In genomic region chr5:173665326-173665725, GRCh38 we compare ENCODE assay signal across 37 cellular contexts.
"Had no signal": no experiment of that assay in that cellular context is flagged by ENCODE, and none has a peak within 500 bp of the region (broad histone marks: within the 10 kb centered on the region; RNA-seq: fewer than 3 reads in every experiment).

No MANE protein-coding gene starts in this region.

- H3K9me3 Mint-ChIP-seq: activated CD4-positive, alpha-beta memory T cell treated with anti-CD3 and anti-CD28 coated beads for 36 hours; activated CD4-positive, alpha-beta T cell treated with anti-CD3 and anti-CD28 coated beads, Interleukin-2, amount 10 ng/mL, durations not matched to agents 24 days and 14 days; activated CD8-positive, alpha-beta T cell treated with anti-CD3 and anti-CD28 coated beads for 36 hours; activated naive CD4-positive, alpha-beta T cell treated with anti-CD3 and anti-CD28 coated beads, Interleukin-2, amount 10 ng/mL, durations not matched to agents 7 days and 5 days; activated naive CD4-positive, alpha-beta T cell treated with anti-CD3 and anti-CD28 coated beads, Interleukin-2, amount 50 U/mL, for 24 hours; activated naive CD8-positive, alpha-beta T cell treated with anti-CD3 and anti-CD28 coated beads, Interleukin-2, amount 10 ng/mL, durations not matched to agents 7 days and 5 days; activated T-cell treated with anti-CD3 and anti-CD28 coated beads, Interleukin-2, amount 50 U/mL, for 4 hours; activated T-cell treated with anti-CD3 and anti-CD28 coated beads, Interleukin-2, amount 50 U/mL, for 72 hours; activated T-helper 2 cell treated with anti-CD3 and anti-CD28 coated beads, Interferon-gamma antibody, Interleukin-2, Interleukin-4, amounts not matched to agents 10 μg/mL and 5 μg/mL and 100 μg/mL, durations not matched to agents 14 hours and 24 hours and 36 hours; T-helper 1 cell treated with Interleukin-12 subunit alpha and Interleukin-12 subunit beta and Interleukin-4 antibody, amounts not matched to agents 30 μg/mL and 1 μg/mL, for 36 hours; T-helper 2 cell treated with Interferon-gamma antibody and Interleukin-4, amounts not matched to agents 5 μg/mL and 100 μg/mL, for 36 hours had no signal

- H3K36me3 ChIP-seq: adrenal gland, ascending aorta, cardiac muscle cell had no signal

- DNase-seq: activated B cell treated with CpG ODN at 0.5 μM for 24 hours; activated CD4-positive, alpha-beta memory T cell treated with anti-CD3 and anti-CD28 coated beads for 36 hours; activated CD4-positive, alpha-beta T cell treated with anti-CD3 and anti-CD28 coated beads for 4 hours; activated CD4-positive, alpha-beta T cell treated with anti-CD3 and anti-CD28 coated beads, Interleukin-2, amount 10 ng/mL, durations not matched to agents 24 days and 14 days; activated CD4-positive, alpha-beta T cell treated with anti-CD3 and anti-CD28 coated beads, Interleukin-2, amount 50 U/mL, for 1 hour; activated CD4-positive, alpha-beta T cell treated with anti-CD3 and anti-CD28 coated beads, Interleukin-2, amount 50 U/mL, for 4 hours; activated CD4-positive, CD25-positive, alpha-beta regulatory T cell treated with anti-CD3 and anti-CD28 coated beads, Interleukin-2, amount 50 U/mL, for 72 hours; activated CD8-positive, alpha-beta memory T cell treated with anti-CD3 and anti-CD28 coated beads, Interleukin-2, amount 50 U/mL, for 4 hours; activated CD8-positive, alpha-beta T cell treated with anti-CD3 and anti-CD28 coated beads for 36 hours; activated effector memory CD4-positive, alpha-beta T cell treated with Interleukin-2 at 50 U/mL for 16 hours; activated gamma-delta T cell; activated naive CD4-positive, alpha-beta T cell treated with anti-CD3 and anti-CD28 coated beads, Interleukin-2, amount 10 ng/mL, durations not matched to agents 7 days and 5 days; activated naive CD4-positive, alpha-beta T cell treated with Interleukin-2 at 50 U/mL for 16 hours; activated naive CD8-positive, alpha-beta T cell treated with anti-CD3 and anti-CD28 coated beads, Interleukin-2, amount 10 ng/mL, durations not matched to agents 7 days and 5 days; activated T-cell treated with anti-CD3 and anti-CD28 coated beads for 4 hours; activated T-cell treated with anti-CD3 and anti-CD28 coated beads, Interleukin-2, amount 50 U/mL, for 1 hour; activated T-cell treated with anti-CD3 and anti-CD28 coated beads, Interleukin-2, amount 50 U/mL, for 4 hours; activated T-cell treated with anti-CD3 and anti-CD28 coated beads, Interleukin-2, amount 50 U/mL, for 72 hours; amniotic stem cell; anterior cingulate cortex; central memory CD4-positive, alpha-beta T cell; SW 1271; T-helper 1 cell; T-helper 2 cell; T-helper 9 cell had no signal

- H3K4me3 Mint-ChIP-seq: activated B cell treated with CpG ODN at 0.5 μM for 24 hours; activated CD4-positive, alpha-beta memory T cell treated with anti-CD3 and anti-CD28 coated beads for 36 hours; activated CD4-positive, alpha-beta T cell treated with anti-CD3 and anti-CD28 coated beads, Interleukin-2, amount 10 ng/mL, durations not matched to agents 24 days and 14 days; activated CD8-positive, alpha-beta T cell treated with anti-CD3 and anti-CD28 coated beads for 36 hours; activated naive CD4-positive, alpha-beta T cell treated with anti-CD3 and anti-CD28 coated beads, Interleukin-2, amount 10 ng/mL, durations not matched to agents 7 days and 5 days; activated naive CD4-positive, alpha-beta T cell treated with anti-CD3 and anti-CD28 coated beads, Interleukin-2, amount 50 U/mL, for 24 hours; activated naive CD8-positive, alpha-beta T cell; activated naive CD8-positive, alpha-beta T cell treated with anti-CD3 and anti-CD28 coated beads, Interleukin-2, amount 10 ng/mL, durations not matched to agents 7 days and 5 days; activated T-cell treated with anti-CD3 and anti-CD28 coated beads, Interleukin-2, amount 50 U/mL, for 4 hours; activated T-cell treated with anti-CD3 and anti-CD28 coated beads, Interleukin-2, amount 50 U/mL, for 72 hours; brain; T-helper 1 cell treated with Interleukin-12 subunit alpha and Interleukin-12 subunit beta and Interleukin-4 antibody, amounts not matched to agents 30 μg/mL and 1 μg/mL, for 36 hours; T-helper 2 cell treated with Interferon-gamma antibody and Interleukin-4, amounts not matched to agents 5 μg/mL and 100 μg/mL, for 36 hours had no signal

- H3K9me3 ChIP-seq: adrenal gland, ascending aorta had no signal

- FAIRE-seq: bronchial epithelial cell, TTC549 had no signal

- H3K27me3 ChIP-seq: adrenal gland, ascending aorta, cardiac muscle cell had no signal

- H3K4me3 ChIP-seq: adrenal gland, ascending aorta, cardiac muscle cell had no signal

- H3K27ac Mint-ChIP-seq: activated B cell treated with CpG ODN at 0.5 μM for 24 hours; activated CD4-positive, alpha-beta memory T cell treated with anti-CD3 and anti-CD28 coated beads for 36 hours; activated CD4-positive, alpha-beta T cell treated with anti-CD3 and anti-CD28 coated beads, Interleukin-2, amount 10 ng/mL, durations not matched to agents 24 days and 14 days; activated CD8-positive, alpha-beta T cell treated with anti-CD3 and anti-CD28 coated beads for 36 hours; activated naive CD4-positive, alpha-beta T cell treated with anti-CD3 and anti-CD28 coated beads, Interleukin-2, amount 10 ng/mL, durations not matched to agents 7 days and 5 days; activated naive CD4-positive, alpha-beta T cell treated with anti-CD3 and anti-CD28 coated beads, Interleukin-2, amount 50 U/mL, for 24 hours; activated naive CD8-positive, alpha-beta T cell; activated naive CD8-positive, alpha-beta T cell treated with anti-CD3 and anti-CD28 coated beads, Interleukin-2, amount 10 ng/mL, durations not matched to agents 7 days and 5 days; activated T-cell treated with anti-CD3 and anti-CD28 coated beads, Interleukin-2, amount 50 U/mL, for 72 hours; activated T-helper 2 cell treated with anti-CD3 and anti-CD28 coated beads, Interferon-gamma antibody, Interleukin-2, Interleukin-4, amounts not matched to agents 10 μg/mL and 5 μg/mL and 100 μg/mL, durations not matched to agents 14 hours and 24 hours and 36 hours; T-helper 1 cell treated with Interleukin-12 subunit alpha and Interleukin-12 subunit beta and Interleukin-4 antibody, amounts not matched to agents 30 μg/mL and 1 μg/mL, for 36 hours; T-helper 2 cell treated with Interferon-gamma antibody and Interleukin-4, amounts not matched to agents 5 μg/mL and 100 μg/mL, for 36 hours had no signal

- H3K27ac ChIP-seq: adrenal gland, ascending aorta, cardiac muscle cell, VCaP had no signal

- H3K27me3 Mint-ChIP-seq: activated B cell treated with CpG ODN at 0.5 μM for 24 hours; activated CD4-positive, alpha-beta T cell treated with anti-CD3 and anti-CD28 coated beads, Interleukin-2, amount 10 ng/mL, durations not matched to agents 24 days and 14 days; activated CD8-positive, alpha-beta T cell treated with anti-CD3 and anti-CD28 coated beads for 36 hours; activated naive CD4-positive, alpha-beta T cell treated with anti-CD3 and anti-CD28 coated beads, Interleukin-2, amount 10 ng/mL, durations not matched to agents 7 days and 5 days; activated naive CD4-positive, alpha-beta T cell treated with anti-CD3 and anti-CD28 coated beads, Interleukin-2, amount 50 U/mL, for 24 hours; activated naive CD8-positive, alpha-beta T cell; activated naive CD8-positive, alpha-beta T cell treated with anti-CD3 and anti-CD28 coated beads, Interleukin-2, amount 10 ng/mL, durations not matched to agents 7 days and 5 days had no signal

- H3K36me3 Mint-ChIP-seq: activated CD4-positive, alpha-beta memory T cell treated with anti-CD3 and anti-CD28 coated beads for 36 hours; activated naive CD4-positive, alpha-beta T cell treated with anti-CD3 and anti-CD28 coated beads, Interleukin-2, amount 10 ng/mL, durations not matched to agents 7 days and 5 days; activated naive CD4-positive, alpha-beta T cell treated with anti-CD3 and anti-CD28 coated beads, Interleukin-2, amount 50 U/mL, for 24 hours; activated naive CD8-positive, alpha-beta T cell; activated naive CD8-positive, alpha-beta T cell treated with anti-CD3 and anti-CD28 coated beads, Interleukin-2, amount 10 ng/mL, durations not matched to agents 7 days and 5 days; brain had no signal

- H3K4me1 ChIP-seq: ascending aorta had no signal

- ATAC-seq: activated CD8-positive, alpha-beta T cell treated with anti-CD3 and anti-CD28 coated beads for 36 hours; activated T-cell treated with anti-CD3 and anti-CD28 coated beads, Interleukin-2, amount 50 U/mL, for 4 hours; activated T-cell treated with anti-CD3 and anti-CD28 coated beads, Interleukin-2, amount 50 U/mL, for 72 hours had no signal

- H3K4me1 Mint-ChIP-seq: activated CD4-positive, alpha-beta T cell treated with anti-CD3 and anti-CD28 coated beads, Interleukin-2, amount 10 ng/mL, durations not matched to agents 24 days and 14 days; activated naive CD4-positive, alpha-beta T cell treated with anti-CD3 and anti-CD28 coated beads, Interleukin-2, amount 50 U/mL, for 24 hours; activated naive CD8-positive, alpha-beta T cell treated with anti-CD3 and anti-CD28 coated beads, Interleukin-2, amount 10 ng/mL, durations not matched to agents 7 days and 5 days had no signal
